ENCODE assay signal across 8 cellular contexts in genomic region chr14:20680843-20681347, GRCh38. TPM values are rescaled to one million over a fixed set of nuclear protein-coding genes. Genes with fewer than 3 reads are reported as not detected.
DNase-seq lines count a peak whose midpoint lies in the region; ATAC-seq, FAIRE-seq and TF ChIP-seq lines count a peak whose summit lies in the region.

No MANE protein-coding gene starts in this region.

- DNase-seq in activated T-cell treated with anti-CD3 and anti-CD28 coated beads for 4 hours (peak; percentile 39), choroid plexus epithelial cell (ENCODE audit: low read depth) (peak; percentile 91), natural killer cell (no peak), HT-29 (ENCODE audit: low spot score) (no peak), D721Med (ENCODE audit: insufficient read length, low spot score) (no peak)
- DNase-seq in activated T-cell treated with anti-CD3 and anti-CD28 coated beads, Interleukin-2, amount 50 U/mL, for 4 hours, result no peak

- FAIRE-seq in D721Med (lab: Jason Lieb, UNC), result no peak

- TF ChIP-seq CTCF in choroid plexus epithelial cell (conservative IDR thresholded peaks at IDR 0.05; ENCODE audit: low read depth, low read length), result no peak
- no peak for TF ChIP-seq CTCF in natural killer cell (IDR thresholded peaks at IDR 0.05)
- TF ChIP-seq CTCF in D721Med (IDR thresholded peaks at IDR 0.05; ENCODE audit: insufficient read depth, missing control alignments), result no peak

- H3K27me3 Mint-ChIP-seq in activated T-cell treated with anti-CD3 and anti-CD28 coated beads, Interleukin-2, amount 50 U/mL, for 4 hours (ENCODE audit: low read depth), result no peaks in the 10 kb centered on the region
- H3K27me3 Mint-ChIP-seq in natural killer cell (ENCODE audit: low read depth in 2 of 2), result no peaks in the 10 kb centered on the region

- H3K4me1 Mint-ChIP-seq in activated T-cell treated with anti-CD3 and anti-CD28 coated beads, Interleukin-2, amount 50 U/mL, for 4 hours (ENCODE audit: low read depth), result peaks cover 6% of the 10 kb centered on the region
- no peaks in the 10 kb centered on the region for H3K4me1 Mint-ChIP-seq in natural killer cell

- intact Hi-C loops in natural killer cell (cut with micrococcal nuclease), result loop anchor here (1.0 to 5.0 kb wide), 5 partner anchors 18 to 374 kb away; partner anchors contain the start of genes TEP1 and TTC5

- no peak overlapping the region for H3K4me3 Mint-ChIP-seq in activated T-cell treated with anti-CD3 and anti-CD28 coated beads, Interleukin-2, amount 50 U/mL, for 4 hours
- no peak overlapping the region for H3K4me3 Mint-ChIP-seq in natural killer cell

- no peaks in the 10 kb centered on the region for H3K36me3 Mint-ChIP-seq in activated T-cell treated with anti-CD3 and anti-CD28 coated beads, Interleukin-2, amount 50 U/mL, for 4 hours (ENCODE audit: insufficient read depth)
- no peaks in the 10 kb centered on the region for H3K36me3 Mint-ChIP-seq in natural killer cell

- peak overlapping the region; percentile 88 for H3K4me3 ChIP-seq in choroid plexus epithelial cell (ENCODE audit: low read depth, low read length)

- no peak for ATAC-seq in activated T-cell treated with anti-CD3 and anti-CD28 coated beads, Interleukin-2, amount 50 U/mL, for 4 hours
- ATAC-seq in HG03135 (IDR thresholded peaks at IDR 0.05; ENCODE audit: unreplicated experiment) (peak; percentile 36), natural killer cell (peak in 2 of 3 donors; percentile 15 to 44), HG03571 (IDR thresholded peaks at IDR 0.05; ENCODE audit: unreplicated experiment) (no peak)

- no peak overlapping the region for H3K27ac Mint-ChIP-seq in natural killer cell

- no peaks in the 10 kb centered on the region for H3K9me3 Mint-ChIP-seq in activated T-cell treated with anti-CD3 and anti-CD28 coated beads, Interleukin-2, amount 50 U/mL, for 4 hours
- H3K9me3 Mint-ChIP-seq in natural killer cell, result no peaks in the 10 kb centered on the region

RNA-seq across cellular contexts. Expression of gene RNASE4, which starts 3.5 kb away (rescaled TPM):
- under 1 TPM; 0.08 to 0.18 (median 0.15) TPM for total RNA-seq in activated T-cell treated with anti-CD3 and anti-CD28 coated beads, Interleukin-2, amount 50 U/mL, for 4 hours
- total RNA-seq in natural killer cell, result under 1 TPM in 2 of 3 donors, not detected in 1; 0.60 to 0.68 TPM
- total RNA-seq in HT-29 (2014; rRNA removed; shearing (Covaris generic)), result 6.6 and 8.7 TPM in 2 replicates

RNA-seq across cellular contexts. Expression of gene ANG, which starts 7.7 kb away (rescaled TPM):
- total RNA-seq in activated T-cell treated with anti-CD3 and anti-CD28 coated beads, Interleukin-2, amount 50 U/mL, for 4 hours, result under 1 TPM in 1 of 3 donors, not detected in 2; 0.19 TPM
- under 1 TPM in 1 of 3 donors, not detected in 2; 0.35 TPM for total RNA-seq in natural killer cell
- 0.57 and 4.0 TPM in 2 replicates for total RNA-seq in HT-29 (2014; rRNA removed; shearing (Covaris generic))

RNA-seq across cellular contexts. Expression of gene OR6S1, which starts 39.4 kb away (rescaled TPM):
- total RNA-seq in activated T-cell treated with anti-CD3 and anti-CD28 coated beads, Interleukin-2, amount 50 U/mL, for 4 hours, result not detected
- total RNA-seq in natural killer cell, result not detected
- not detected in 2 replicates for total RNA-seq in HT-29 (2014; rRNA removed; shearing (Covaris generic))

Comparison
In these comparisons a context has a peak if more than half of its experiments do, and no peak if none do; other contexts are left out.
1. DNase-seq: peak in activated T-cell treated with anti-CD3 and anti-CD28 coated beads for 4 hours (single experiment) and choroid plexus epithelial cell (single experiment); none in activated T-cell treated with anti-CD3 and anti-CD28 coated beads, Interleukin-2, amount 50 U/mL, for 4 hours (single experiment), natural killer cell (single experiment), HT-29 (single experiment) and D721Med (single experiment).
2. ATAC-seq: peak in HG03135 (single experiment) and natural killer cell (2 of 3); none in activated T-cell treated with anti-CD3 and anti-CD28 coated beads, Interleukin-2, amount 50 U/mL, for 4 hours (0 of 2) and HG03571 (single experiment).